In the genomic region with DNA sequence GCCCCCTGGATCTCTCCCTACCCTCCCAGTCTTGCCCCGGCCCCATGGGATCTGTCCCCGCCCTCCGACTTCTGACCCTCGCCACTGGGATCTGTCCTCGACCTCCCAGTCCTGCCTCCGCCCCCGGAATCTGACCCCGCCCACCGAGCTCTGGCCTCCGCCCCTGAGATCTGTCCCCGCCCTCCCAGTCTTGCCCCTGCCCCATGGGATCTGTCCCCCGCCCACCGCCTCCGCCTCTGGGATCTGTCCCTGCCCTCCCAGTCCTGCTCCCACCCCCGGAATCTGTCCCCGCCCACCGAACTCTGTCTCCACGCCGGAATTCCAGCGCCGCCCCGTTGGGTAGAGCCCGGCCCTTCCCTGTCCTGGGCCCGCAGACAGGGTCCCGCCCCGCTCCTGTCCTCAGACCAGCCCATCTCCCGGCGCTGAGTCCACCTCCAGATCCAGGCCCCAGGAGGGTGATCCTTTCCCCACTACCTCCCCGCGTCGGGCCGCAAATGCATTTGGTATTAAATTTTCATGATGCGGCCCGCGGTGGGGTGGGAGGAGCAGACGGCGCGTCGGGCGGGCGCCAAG, we compare ENCODE assay signal across 1 cellular context.
TF ChIP-seq lines count a peak whose summit lies in the region.

No MANE protein-coding gene starts in this region.

TF ChIP-seq in HepG2, 621 proteins besides CTCF, POLR2A, EP300 and RAD21 (continued from another document):
- TF ChIP-seq, protein P1, sequence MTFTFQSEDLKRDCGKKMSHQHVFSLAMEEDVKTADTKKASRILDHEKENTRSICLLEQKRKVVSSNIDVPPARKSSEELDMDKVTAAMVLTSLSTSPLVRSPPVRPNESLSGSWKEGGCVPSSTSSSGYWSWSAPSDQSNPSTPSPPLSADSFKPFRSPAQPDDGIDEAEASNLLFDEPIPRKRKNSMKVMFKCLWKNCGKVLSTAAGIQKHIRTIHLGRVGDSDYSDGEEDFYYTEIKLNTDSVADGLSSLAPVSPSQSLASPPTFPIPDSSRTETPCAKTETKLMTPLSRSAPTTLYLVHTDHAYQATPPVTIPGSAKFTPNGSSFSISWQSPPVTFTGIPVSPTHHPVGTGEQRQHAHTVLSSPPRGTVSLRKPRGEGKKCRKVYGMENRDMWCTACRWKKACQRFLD (CRISPR knock-in tag; IDR thresholded peaks at IDR 0.05; ENCODE audit: borderline replicate concordance) = no peak; the same call in 1 of the 2 replicates
